In the genomic region with DNA sequence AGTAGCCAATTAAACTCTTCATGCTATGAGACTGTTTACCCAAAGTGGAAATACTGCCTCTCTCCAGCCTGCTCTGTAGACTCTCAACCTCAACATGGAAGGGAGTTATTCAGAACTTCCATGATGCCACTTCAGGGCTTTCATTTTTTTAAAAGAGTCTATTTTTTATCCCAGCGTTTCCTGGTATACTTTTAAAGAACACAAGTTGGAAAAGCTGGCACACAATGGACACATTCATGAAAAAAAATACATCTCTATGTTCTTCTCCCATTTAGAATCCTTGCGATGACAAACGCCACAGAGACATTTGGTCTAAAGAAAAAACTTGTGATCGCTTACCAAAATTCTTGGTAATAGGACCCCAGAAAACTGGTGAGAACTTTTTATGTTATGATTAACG, we compare ENCODE assay signal across 24 cellular contexts.
"Had no signal": no experiment of that assay in that cellular context is flagged by ENCODE, and none has a peak within 500 bp of the region (broad histone marks: within the 10 kb centered on the region; RNA-seq: fewer than 3 reads in every experiment).

No MANE protein-coding gene starts in this region.

- H3K4me3 ChIP-seq: SJCRH30, SK-N-MC had no signal

- H3K27me3 ChIP-seq: SJCRH30 had no signal

- DNase-seq: Kasumi-1; KG1; MM.1S; NCI-H1092 treated with DMSO at 0.1 percent for 48 hours; NCI-H1436; NCI-H1694; NCI-H187 treated with DMSO at 0.1 percent for 48 hours; NCI-H2081; NCI-H2107; NCI-H2171 treated with DMSO at 0.1 percent for 48 hours; NCI-H2227 treated with DMSO at 0.1 percent for 48 hours; NCI-H510A; NCI-H524 treated with DMSO at 0.1 percent for 48 hours; NCI-H69; NCI-H774; NK-92 treated with Interleukin-12 subunit alpha and Interleukin-12 subunit beta, amount 100 ng/mL, for 24 hours; PC-3; SHP77 treated with DMSO at 0.1 percent for 48 hours; SJCRH30; SW 1271; T-cell had no signal

- H3K36me3 ChIP-seq: SJCRH30 had no signal

- H3K27ac ChIP-seq: SJCRH30, SK-N-MC had no signal

- ATAC-seq: Panc1, PC-3, Right ventricle myocardium inferior, T-cell had no signal

- H3K9me3 ChIP-seq: SJCRH30 had no signal

- H3K4me1 ChIP-seq: SJCRH30 had no signal
